In genomic region chr2:31037058-31037457, GRCh38 we compare ENCODE assay signal across 25 cellular contexts.
"Had no signal": no experiment of that assay in that cellular context is flagged by ENCODE, and none has a peak within 500 bp of the region (broad histone marks: within the 10 kb centered on the region; RNA-seq: fewer than 3 reads in every experiment).

No MANE protein-coding gene starts in this region.

- H3K4me1 ChIP-seq: esophagus muscularis mucosa, psoas muscle, suprapubic skin, transverse colon, upper lobe of right lung, uterus had no signal

- ATAC-seq: left lobe of liver; natural killer cell; psoas muscle; right cardiac atrium; stimulated activated naive CD8-positive, alpha-beta T cell treated with anti-CD3 and anti-CD28 coated beads, Interleukin-15, amount 100 ng/mL, for 72 hours; upper lobe of right lung had no signal

- H3K36me3 Mint-ChIP-seq: immature natural killer cell had no signal

- H3K27ac Mint-ChIP-seq: immature natural killer cell; memory B cell; natural killer cell; stimulated activated naive CD8-positive, alpha-beta T cell treated with anti-CD3 and anti-CD28 coated beads, Interleukin-15, amount 100 ng/mL, for 72 hours had no signal

- H3K27me3 ChIP-seq: esophagus muscularis mucosa, ovary, spleen, suprapubic skin, transverse colon, upper lobe of right lung, uterus had no signal

- H3K4me3 ChIP-seq: coronary artery, esophagus muscularis mucosa, lung, ovary, psoas muscle, skin epidermis, spleen, suprapubic skin, transverse colon, upper lobe of right lung, uterus had no signal

- H3K36me3 ChIP-seq: esophagus muscularis mucosa, ovary, spleen, suprapubic skin, transverse colon, upper lobe of right lung, uterus had no signal

- DNase-seq: dermis blood vessel endothelial cell; effector memory CD4-positive, alpha-beta T cell; hypothalamus; immature natural killer cell; natural killer cell; occipital lobe; ovary; posterior cingulate gyrus; psoas muscle; right cardiac atrium; spleen; stimulated activated CD4-positive, alpha-beta T cell treated with anti-CD3 and anti-CD28 coated beads, Interleukin-15, amount 100 ng/mL, for 24 hours; stimulated activated CD4-positive, alpha-beta T cell treated with anti-CD3 and anti-CD28 coated beads, Interleukin-2, amount 100 ng/mL, for 48 hours; stimulated activated naive CD4-positive, alpha-beta T cell; stimulated activated naive CD8-positive, alpha-beta T cell treated with anti-CD3 and anti-CD28 coated beads, Interleukin-15, amount 100 ng/mL, for 72 hours; transverse colon; upper lobe of right lung; uterus had no signal

- H3K27ac ChIP-seq: coronary artery, esophagus muscularis mucosa, ovary, psoas muscle, skin epidermis, spleen, suprapubic skin, transverse colon, upper lobe of right lung, uterus had no signal

- H3K4me1 Mint-ChIP-seq: immature natural killer cell; memory B cell; natural killer cell; stimulated activated naive CD8-positive, alpha-beta T cell treated with anti-CD3 and anti-CD28 coated beads, Interleukin-15, amount 100 ng/mL, for 72 hours had no signal

- H3K4me3 Mint-ChIP-seq: immature natural killer cell; memory B cell; natural killer cell; stimulated activated naive CD8-positive, alpha-beta T cell treated with anti-CD3 and anti-CD28 coated beads, Interleukin-15, amount 100 ng/mL, for 72 hours had no signal

- H3K27me3 Mint-ChIP-seq: memory B cell had no signal

- H3K9me3 ChIP-seq: ovary, suprapubic skin, upper lobe of right lung had no signal
